In genomic region chr7:116628971-116629586, GRCh38 we compare ENCODE assay signal across 15 cellular contexts. TPM values are rescaled to one million over a fixed set of nuclear protein-coding genes. Genes with fewer than 3 reads are reported as not detected.
DNase-seq lines count a peak whose midpoint lies in the region; ATAC-seq, FAIRE-seq and TF ChIP-seq lines count a peak whose summit lies in the region.
"Had no signal": no experiment of that assay in that cellular context is flagged by ENCODE, and none has a peak within 500 bp of the region (broad histone marks: within the 10 kb centered on the region; RNA-seq: fewer than 3 reads in every experiment).

No MANE protein-coding gene starts in this region.

- FAIRE-seq in islet of Langerhans (lab: Jason Lieb, UNC): peak; percentile 78
- FAIRE-seq: GM12878 had no signal

- H3K27ac ChIP-seq in smooth muscle cell (ENCODE audit: low read depth): no peak overlapping the region
- H3K27ac ChIP-seq: colonic mucosa had no signal

- no peaks in the 10 kb centered on the region for H3K9me3 ChIP-seq in smooth muscle cell (replicated peaks; ENCODE audit: low read depth)
- H3K9me3 ChIP-seq: colonic mucosa had no signal

- H3K79me2 ChIP-seq in smooth muscle cell (ENCODE audit: low read depth): no peaks in the 10 kb centered on the region

- in situ Hi-C loops in astrocyte of the spinal cord (cut with HindIII; ENCODE audit: low sequenced_read_pairs): no loop called here

- no peak overlapping the region for H2AFZ ChIP-seq in smooth muscle cell (ENCODE audit: low read depth)

- H4K20me1 ChIP-seq in smooth muscle cell (ENCODE audit: low read depth): no peaks in the 10 kb centered on the region

- TF ChIP-seq CTCF in astrocyte of the spinal cord (IDR thresholded peaks at IDR 0.05; ENCODE audit: low read depth, low read length) (no peak), retinal pigment epithelial cell (conservative IDR thresholded peaks at IDR 0.05; ENCODE audit: low read depth, low read length) (no peak), smooth muscle cell (IDR thresholded peaks at IDR 0.05; ENCODE audit: borderline replicate concordance, insufficient read depth, poor library complexity, severe bottlenecking) (no peak)

- no peak overlapping the region for H3K4me2 ChIP-seq in smooth muscle cell

- no peaks in the 10 kb centered on the region for H3K36me3 ChIP-seq in smooth muscle cell (ENCODE audit: low read depth)
- H3K36me3 ChIP-seq: colonic mucosa had no signal

- ATAC-seq in GM19395 (IDR thresholded peaks at IDR 0.05; ENCODE audit: unreplicated experiment): no peak
- ATAC-seq: activated T-cell treated with anti-CD3 and anti-CD28 coated beads, Interleukin-2, amount 50 U/mL, for 4 hours; GM12878; stimulated activated naive B cell treated with anti-CD40 and anti-IgM and Interleukin-4, amounts not matched to agents 10 μg/mL and 1 μg/mL and 100 μg/mL, for 72 hours had no signal

- H3F3A ChIP-seq in smooth muscle cell (ENCODE audit: low read depth): no peaks in the 10 kb centered on the region

- no peak overlapping the region for H3K9ac ChIP-seq in smooth muscle cell (ENCODE audit: low read depth)

- H3K4me1 ChIP-seq in smooth muscle cell (ENCODE audit: low read depth): no peaks in the 10 kb centered on the region
- H3K4me1 ChIP-seq: colonic mucosa had no signal

- H3K4me3 ChIP-seq in astrocyte of the spinal cord (ENCODE audit: low read depth, low read length) (no peak overlapping the region), retinal pigment epithelial cell (ENCODE audit: low read length) (no peak overlapping the region), smooth muscle cell (no peak overlapping the region)
- H3K4me3 ChIP-seq: colonic mucosa, GM12878, skin epidermis had no signal

- WGBS in smooth muscle cell (ENCODE audit: low lambda C conversion rate): 75% methylated on average over 3 of the region's 3 CpGs

- DNase-seq in ELR (ENCODE audit: low read depth) (peak; percentile 49), astrocyte of the spinal cord (ENCODE audit: low read depth, low spot score) (peak; percentile 53), retinal pigment epithelial cell (ENCODE audit: low read depth) (peak; percentile 47), NOMO-1 treated with DMSO at 0.1 percent for 48 hours (lab: John Stamatoyannopoulos, UW; ENCODE audit: unreplicated experiment) (no peak), occipital lobe (lab: John Stamatoyannopoulos, UW) (no peak), smooth muscle cell (lab: John Stamatoyannopoulos, UW; ENCODE audit: unreplicated experiment) (no peak)
- DNase-seq: activated T-cell treated with anti-CD3 and anti-CD28 coated beads, Interleukin-2, amount 50 U/mL, for 4 hours; CD8-positive, alpha-beta memory T cell; colonic mucosa; NCI-H69; stimulated activated naive B cell treated with anti-CD40 and anti-IgM and Interleukin-4, amounts not matched to agents 10 μg/mL and 1 μg/mL and 100 μg/mL, for 72 hours had no signal

- no peaks in the 10 kb centered on the region for H3K27me3 ChIP-seq in smooth muscle cell (ENCODE audit: low read depth)
- H3K27me3 ChIP-seq: colonic mucosa had no signal

RNA-seq across cellular contexts. Expression of gene MET, which starts 42.9 kb away (rescaled TPM):
- total RNA-seq in occipital lobe (65.5 TPM), smooth muscle cell (12.0 and 12.8 TPM in 2 replicates)
- polyA plus RNA-seq in smooth muscle cell: 1.2 and 5.2 TPM in 2 replicates
- polyA plus RNA-seq: CD8-positive, alpha-beta memory T cell had no signal

Comparison
In these comparisons a context has a peak if more than half of its experiments do, and no peak if none do; other contexts are left out.
1. DNase-seq: peak in ELR (single experiment), astrocyte of the spinal cord (single experiment) and retinal pigment epithelial cell (single experiment); none in NOMO-1 treated with DMSO at 0.1 percent for 48 hours (single experiment), occipital lobe (single experiment) and smooth muscle cell (single experiment).